1 cellular context compared by ENCODE assay signal in the genomic region with DNA sequence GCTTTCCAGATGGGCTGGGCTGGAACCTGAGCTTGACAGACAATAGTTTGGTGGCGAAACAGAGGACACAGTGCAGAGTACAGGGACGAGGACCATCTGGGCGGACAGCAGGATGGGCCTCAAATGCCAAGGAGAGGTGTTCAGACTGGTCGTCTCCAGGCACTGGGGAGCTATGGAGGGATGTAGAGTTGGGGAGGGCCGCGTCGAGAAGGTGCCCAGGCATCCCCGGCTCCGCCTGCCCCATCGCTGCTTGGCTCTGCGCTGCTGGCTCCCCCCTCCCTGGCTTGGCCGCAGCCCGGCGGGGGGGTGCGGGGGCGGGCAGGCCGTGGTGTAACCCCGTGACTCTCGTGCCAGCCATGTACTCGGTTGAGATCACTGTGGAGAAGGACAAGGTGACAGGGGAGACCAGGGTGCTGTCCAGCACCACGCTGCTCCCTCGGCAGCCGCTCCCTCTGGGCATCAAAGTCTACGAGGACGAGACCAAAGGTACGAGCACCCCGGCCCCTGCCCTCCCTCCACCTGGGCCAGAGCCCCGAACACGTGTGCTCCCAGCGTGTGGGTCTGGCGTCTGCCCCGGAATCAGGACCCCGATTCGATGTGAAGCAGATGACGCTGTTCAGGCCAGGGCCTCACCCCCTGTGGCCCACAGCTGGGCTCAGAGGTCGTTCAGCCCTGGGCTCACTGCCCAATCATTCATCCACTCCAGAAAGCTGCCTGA.
TF ChIP-seq lines count a peak whose summit lies in the region.

No MANE protein-coding gene starts in this region.

TF ChIP-seq in HepG2, 621 proteins besides CTCF, POLR2A, EP300 and RAD21 (continued from another document and continues in another):
- peak; percentile 91 for TF ChIP-seq ZNF407 (CRISPR knock-in tag; IDR thresholded peaks at IDR 0.05; ENCODE audit: not compliant biosample characterization)
- TF ChIP-seq TCF7L2 (IDR thresholded peaks at IDR 0.05; ENCODE audit: low read depth, low read length): no peak
- TF ChIP-seq ZNF766 (CRISPR knock-in tag; IDR thresholded peaks at IDR 0.05; ENCODE audit: borderline replicate concordance): no peak
- peak; percentile 84; the same call in 1 of the 2 replicates for TF ChIP-seq ZNF589 (CRISPR knock-in tag; conservative IDR thresholded peaks at IDR 0.05)
- no peak for TF ChIP-seq MTF2 (CRISPR knock-in tag; IDR thresholded peaks at IDR 0.05; ENCODE audit: borderline replicate concordance)
- TF ChIP-seq DPF2 (CRISPR knock-in tag; IDR thresholded peaks at IDR 0.05; ENCODE audit: borderline replicate concordance, low read depth): peak; percentile 19; the same call in 1 of the 2 replicates
- 0 out of 2 replicates have a peak, but pooled peaks have one; percentile 29 for TF ChIP-seq ZNF878 (CRISPR knock-in tag; IDR thresholded peaks at IDR 0.05)
- no peak; the same call in 1 of the 2 replicates for TF ChIP-seq ZNF768 (CRISPR knock-in tag; IDR thresholded peaks at IDR 0.05)
- no peak for TF ChIP-seq ZNF20 (CRISPR knock-in tag; IDR thresholded peaks at IDR 0.05)
- no peak for TF ChIP-seq ZNF3 (CRISPR knock-in tag; IDR thresholded peaks at IDR 0.05)
- no peak for TF ChIP-seq ZNF770 (CRISPR knock-in tag; IDR thresholded peaks at IDR 0.05)
- TF ChIP-seq SP2 (CRISPR knock-in tag; IDR thresholded peaks at IDR 0.05): 0 out of 2 replicates have a peak, but pooled peaks have one; percentile 10
- TF ChIP-seq ZNF382 (CRISPR knock-in tag; IDR thresholded peaks at IDR 0.05; ENCODE audit: borderline replicate concordance): no peak
- no peak for TF ChIP-seq ELF4 (CRISPR knock-in tag; IDR thresholded peaks at IDR 0.05; ENCODE audit: borderline replicate concordance)
- peak; percentile 52; the same call in 1 of the 2 replicates for TF ChIP-seq ZNF430 (CRISPR knock-in tag; IDR thresholded peaks at IDR 0.05)
- TF ChIP-seq POGK (CRISPR knock-in tag; conservative IDR thresholded peaks at IDR 0.05): peak; percentile 52; the same call in 1 of the 2 replicates
- peak; percentile 24 for TF ChIP-seq AGO1 (IDR thresholded peaks at IDR 0.05; ENCODE audit: low read depth, low read length, poor library complexity, severe bottlenecking)
- TF ChIP-seq CREB3 (CRISPR knock-in tag; IDR thresholded peaks at IDR 0.05): 0 out of 2 replicates have a peak, but pooled peaks have one; percentile 79
- TF ChIP-seq ZFP62 (CRISPR knock-in tag; IDR thresholded peaks at IDR 0.05): no peak
- no peak for TF ChIP-seq FOXM1 (CRISPR knock-in tag; IDR thresholded peaks at IDR 0.05)
- TF ChIP-seq ZNF503 (CRISPR knock-in tag; IDR thresholded peaks at IDR 0.05): no peak; the same call in 1 of the 2 replicates
- no peak for TF ChIP-seq KDM4B (CRISPR knock-in tag; IDR thresholded peaks at IDR 0.05)
- no peak for TF ChIP-seq HNRNPK (IDR thresholded peaks at IDR 0.05; ENCODE audit: low read depth, low read length, poor library complexity, severe bottlenecking)
- 0 out of 2 replicates have a peak, but pooled peaks have one; percentile 55 for TF ChIP-seq EED (CRISPR knock-in tag; IDR thresholded peaks at IDR 0.05)
- no peak for TF ChIP-seq THRA (CRISPR knock-in tag; IDR thresholded peaks at IDR 0.05; ENCODE audit: borderline replicate concordance)
- TF ChIP-seq ZNF780A (CRISPR knock-in tag; IDR thresholded peaks at IDR 0.05): 0 out of 2 replicates have a peak, but pooled peaks have one; percentile 32
- TF ChIP-seq, protein P1, sequence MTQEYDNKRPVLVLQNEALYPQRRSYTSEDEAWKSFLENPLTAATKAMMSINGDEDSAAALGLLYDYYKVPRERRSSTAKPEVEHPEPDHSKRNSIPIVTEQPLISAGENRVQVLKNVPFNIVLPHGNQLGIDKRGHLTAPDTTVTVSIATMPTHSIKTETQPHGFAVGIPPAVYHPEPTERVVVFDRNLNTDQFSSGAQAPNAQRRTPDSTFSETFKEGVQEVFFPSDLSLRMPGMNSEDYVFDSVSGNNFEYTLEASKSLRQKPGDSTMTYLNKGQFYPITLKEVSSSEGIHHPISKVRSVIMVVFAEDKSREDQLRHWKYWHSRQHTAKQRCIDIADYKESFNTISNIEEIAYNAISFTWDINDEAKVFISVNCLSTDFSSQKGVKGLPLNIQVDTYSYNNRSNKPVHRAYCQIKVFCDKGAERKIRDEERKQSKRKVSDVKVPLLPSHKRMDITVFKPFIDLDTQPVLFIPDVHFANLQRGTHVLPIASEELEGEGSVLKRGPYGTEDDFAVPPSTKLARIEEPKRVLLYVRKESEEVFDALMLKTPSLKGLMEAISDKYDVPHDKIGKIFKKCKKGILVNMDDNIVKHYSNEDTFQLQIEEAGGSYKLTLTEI (CRISPR knock-in tag; conservative IDR thresholded peaks at IDR 0.05): no peak; the same call in 1 of the 2 replicates
- no peak for TF ChIP-seq ZNF598 (CRISPR knock-in tag; IDR thresholded peaks at IDR 0.05; ENCODE audit: borderline replicate concordance)
- TF ChIP-seq XRCC5 (optimal IDR thresholded peaks at IDR 0.05; ENCODE audit: low read length): peak; percentile 60
- no peak for TF ChIP-seq SCMH1 (CRISPR knock-in tag; IDR thresholded peaks at IDR 0.05; ENCODE audit: borderline replicate concordance)
- TF ChIP-seq MBD4 (IDR thresholded peaks at IDR 0.05; ENCODE audit: borderline replicate concordance, low read length): no peak
- no peak; the same call in 1 of the 2 replicates for TF ChIP-seq ZNF75D (CRISPR knock-in tag; IDR thresholded peaks at IDR 0.05; ENCODE audit: borderline replicate concordance)
- no peak for TF ChIP-seq IRX3 (CRISPR knock-in tag; IDR thresholded peaks at IDR 0.05; ENCODE audit: borderline replicate concordance, low read depth)
- no peak for TF ChIP-seq ZNF674 (CRISPR knock-in tag; IDR thresholded peaks at IDR 0.05; ENCODE audit: low read depth)
- no peak for TF ChIP-seq ZNF33A (CRISPR knock-in tag; IDR thresholded peaks at IDR 0.05; ENCODE audit: borderline replicate concordance)
- TF ChIP-seq SNRNP70 (IDR thresholded peaks at IDR 0.05; ENCODE audit: low read depth, low read length): no peak
- no peak for TF ChIP-seq HOXA9 (CRISPR knock-in tag; IDR thresholded peaks at IDR 0.05; ENCODE audit: borderline replicate concordance)
- TF ChIP-seq ISX (CRISPR knock-in tag; conservative IDR thresholded peaks at IDR 0.05): no peak
- TF ChIP-seq GTF2F1 (IDR thresholded peaks at IDR 0.05; ENCODE audit: low read length): no peak
- peak; percentile 37; the same call in 1 of the 2 replicates for TF ChIP-seq ETV5 (CRISPR knock-in tag; IDR thresholded peaks at IDR 0.05; ENCODE audit: borderline replicate concordance)
- TF ChIP-seq, protein P2, sequence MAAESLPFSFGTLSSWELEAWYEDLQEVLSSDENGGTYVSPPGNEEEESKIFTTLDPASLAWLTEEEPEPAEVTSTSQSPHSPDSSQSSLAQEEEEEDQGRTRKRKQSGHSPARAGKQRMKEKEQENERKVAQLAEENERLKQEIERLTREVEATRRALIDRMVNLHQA (CRISPR knock-in tag; IDR thresholded peaks at IDR 0.05): no peak
